Comparison of ENCODE assay signal across 8 cellular contexts in genomic region chr6:57221191-57221935, GRCh38. TPM values are rescaled to one million over a fixed set of nuclear protein-coding genes. Genes with fewer than 3 reads are reported as not detected.
DNase-seq lines count a peak whose midpoint lies in the region; ATAC-seq and TF ChIP-seq lines count a peak whose summit lies in the region.

No MANE protein-coding gene starts in this region.

- H3K36me3 Mint-ChIP-seq in dendritic cell treated with granulocyte-macrophage colony-stimulating factor and Interleukin-4, amounts not matched to agents 40 ng/mL and 50 ng/mL, for 4 days (ENCODE audit: low read depth), result peaks cover 7% of the 10 kb centered on the region

- no peaks in the 10 kb centered on the region for H3K36me3 ChIP-seq in left lung

- H3K27me3 Mint-ChIP-seq in dendritic cell treated with granulocyte-macrophage colony-stimulating factor and Interleukin-4, amounts not matched to agents 40 ng/mL and 50 ng/mL, for 4 days, result peaks cover 22% of the 10 kb centered on the region

- in situ Hi-C loops in GM13977 (cut with MboI; ENCODE audit: low pct_unique_long_range_greater_than_20kb, low sequenced_read_pairs, unreplicated experiment), result no loop called here

- intact Hi-C loops in dendritic cell treated with granulocyte-macrophage colony-stimulating factor and Interleukin-4, amounts not matched to agents 40 ng/mL and 50 ng/mL, for 4 days (cut with micrococcal nuclease), result loop anchor here (5.0 kb wide), 2 partner anchors 49 to 329 kb away; partner anchors contain the start of gene BAG2
- intact Hi-C loops in left lung (cut with DNase I), result no loop called here

- peak overlapping the region; percentile 78 to 94 for H3K27ac ChIP-seq in left lung

- ATAC-seq in HG02870 (IDR thresholded peaks at IDR 0.05; ENCODE audit: unreplicated experiment) (peak; percentile 58), left lung (peak; percentile 89)
- ATAC-seq in activated CD4-positive, CD25-positive, alpha-beta regulatory T cell treated with anti-CD3 and anti-CD28 coated beads, Interleukin-2, amount 50 U/mL, for 24 hours, result peak; percentile 39 to 48

- peak overlapping the region; percentile 76 for H3K27ac Mint-ChIP-seq in dendritic cell treated with granulocyte-macrophage colony-stimulating factor and Interleukin-4, amounts not matched to agents 40 ng/mL and 50 ng/mL, for 4 days

- peak overlapping the region; percentile 98 for H3K4me3 Mint-ChIP-seq in dendritic cell treated with granulocyte-macrophage colony-stimulating factor and Interleukin-4, amounts not matched to agents 40 ng/mL and 50 ng/mL, for 4 days

- peaks cover 10% of the 10 kb centered on the region for H3K4me1 Mint-ChIP-seq in dendritic cell treated with granulocyte-macrophage colony-stimulating factor and Interleukin-4, amounts not matched to agents 40 ng/mL and 50 ng/mL, for 4 days (ENCODE audit: low read depth)

- peak overlapping the region; percentile 91 to 98 for H3K4me3 ChIP-seq in left lung

- no peaks in the 10 kb centered on the region for H3K9me3 ChIP-seq in left lung

- peaks cover 0 to 4% of the 10 kb centered on the region in 2 donors for H3K27me3 ChIP-seq in left lung

- TF ChIP-seq CTCF in GM13977 (IDR thresholded peaks at IDR 0.05; ENCODE audit: extremely low read depth, insufficient read depth, missing control alignments), result no peak
- peak; percentile 43 to 49 for TF ChIP-seq CTCF in left lung (IDR thresholded peaks at IDR 0.05)

- no peaks in the 10 kb centered on the region for H3K9me3 Mint-ChIP-seq in dendritic cell treated with granulocyte-macrophage colony-stimulating factor and Interleukin-4, amounts not matched to agents 40 ng/mL and 50 ng/mL, for 4 days

- peaks cover 3 to 9% of the 10 kb centered on the region in 2 donors for H3K4me1 ChIP-seq in left lung

- peak; percentile 25 for DNase-seq in A172 (ENCODE audit: low spot score)
- peak; percentile 68 for DNase-seq in GM13977 (ENCODE audit: low spot score)
- DNase-seq in NCI-H146 treated with DMSO at 0.1 percent for 48 hours (lab: John Stamatoyannopoulos, UW; ENCODE audit: unreplicated experiment), result peak; percentile 44
- peak; percentile 81 to 91 for DNase-seq in left lung
- DNase-seq in stimulated activated CD4-positive, alpha-beta T cell treated with anti-CD3 and anti-CD28 coated beads, Interleukin-4, amount 100 ng/mL, for 24 hours, result peak; percentile 43

RNA-seq across cellular contexts. Expression of gene RAB23, which starts 0.7 kb away (rescaled TPM):
- total RNA-seq in A172 (2014; rRNA removed; shearing (Covaris generic)), result 21.9 and 28.7 TPM in 2 replicates
- total RNA-seq in left lung, result 10 to 100 TPM; 14.0 to 21.7 TPM

RNA-seq across cellular contexts. Expression of gene BAG2, which starts 49.2 kb away (rescaled TPM):
- 22.6 and 23.1 TPM in 2 replicates for total RNA-seq in A172 (2014; rRNA removed; shearing (Covaris generic))
- total RNA-seq in left lung, result 10 to 100 TPM in 1 of 2 donors, 1 to 10 TPM in 1; 9.2 to 11.3 TPM

Comparison
In these comparisons a context has a peak if more than half of its experiments do, and no peak if none do; other contexts are left out.
1. Peak in every context shown above with its lines: DNase-seq, ATAC-seq, H3K4me3 ChIP-seq and H3K27ac ChIP-seq.
2. DNase-seq: peak in every context shown above with its lines; median percentile 86 in left lung; 68 in GM13977; 44 in NCI-H146 treated with DMSO at 0.1 percent for 48 hours; 43 in stimulated activated CD4-positive, alpha-beta T cell treated with anti-CD3 and anti-CD28 coated beads, Interleukin-4, amount 100 ng/mL, for 24 hours; 25 in A172.